In the genomic region with DNA sequence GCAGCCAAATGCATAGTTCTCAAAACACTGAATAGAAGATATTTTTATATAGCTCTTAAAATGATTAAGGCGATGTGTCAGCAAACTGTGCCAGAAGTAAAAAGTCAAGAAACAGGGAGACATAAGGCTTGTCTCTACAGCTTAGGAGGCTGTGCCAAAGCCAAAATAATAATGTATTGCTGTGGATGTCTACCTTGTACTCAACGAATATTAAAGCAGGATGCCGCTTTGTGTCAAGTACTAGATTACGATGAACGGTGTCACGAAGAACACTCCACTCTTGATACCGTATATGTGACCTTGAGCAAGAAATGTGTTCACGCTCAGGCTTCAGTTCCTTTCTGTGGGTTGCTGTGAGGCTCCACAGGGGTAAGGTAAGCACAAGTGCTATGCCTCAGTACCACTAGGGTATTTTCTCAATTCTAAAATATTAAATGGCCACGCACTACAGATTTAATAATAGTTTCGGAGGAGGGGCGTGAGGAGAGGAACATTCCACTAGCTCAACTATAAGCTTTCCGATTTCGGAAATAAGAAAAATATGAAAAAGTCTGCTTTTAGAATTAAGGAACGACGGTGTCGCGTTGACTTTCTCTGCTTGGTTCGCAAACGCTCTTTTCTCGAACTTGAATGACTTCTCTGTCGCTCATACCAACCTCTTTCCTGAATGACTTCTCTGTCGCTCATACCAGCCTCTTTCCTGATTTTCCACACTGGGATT, we compare ENCODE assay signal across 8 cellular contexts. TPM values are rescaled to one million over a fixed set of nuclear protein-coding genes. Genes with fewer than 3 reads are reported as not detected.
DNase-seq lines count a peak whose midpoint lies in the region; ATAC-seq and TF ChIP-seq lines count a peak whose summit lies in the region.

No MANE protein-coding gene starts in this region.

- H3K27ac Mint-ChIP-seq in MCF 10A (ENCODE audit: low read depth, unreplicated experiment): no peak overlapping the region
- no peak overlapping the region for H3K27ac Mint-ChIP-seq in stimulated activated naive CD8-positive, alpha-beta T cell treated with anti-CD3 and anti-CD28 coated beads, Interleukin-15, amount 100 ng/mL, for 72 hours

- no peak overlapping the region for H3K4me3 Mint-ChIP-seq in MCF 10A (ENCODE audit: unreplicated experiment)
- H3K4me3 Mint-ChIP-seq in stimulated activated naive CD8-positive, alpha-beta T cell treated with anti-CD3 and anti-CD28 coated beads, Interleukin-15, amount 100 ng/mL, for 72 hours: no peak overlapping the region

- DNase-seq in DMS79 treated with DMSO at 0.1 percent for 48 hours (lab: John Stamatoyannopoulos, UW): peak; percentile 28
- DNase-seq in SK-MEL-5 (ENCODE audit: low read depth, low spot score): peak; percentile 19
- peak; percentile 26 for DNase-seq in MCF 10A (ENCODE audit: unreplicated experiment)
- peak; percentile 64 for DNase-seq in left kidney (ENCODE audit: low read depth, low spot score)
- peak; percentile 23 to 50 for DNase-seq in stimulated activated naive CD8-positive, alpha-beta T cell treated with anti-CD3 and anti-CD28 coated beads, Interleukin-15, amount 100 ng/mL, for 72 hours
- DNase-seq in glomerular visceral epithelial cell (ENCODE audit: extremely low spot score): no peak

- peak; percentile 10 for TF ChIP-seq CTCF in MCF 10A (IDR thresholded peaks at IDR 0.05; ENCODE audit: unreplicated experiment)

- TSS peak; percentile 58 for BruUV-seq in MCF 10A (replicated peaks; lab: Mats Ljungman, UMichigan)

- H3K9me3 Mint-ChIP-seq in MCF 10A (ENCODE audit: unreplicated experiment): no peaks in the 10 kb centered on the region
- H3K9me3 Mint-ChIP-seq in stimulated activated naive CD8-positive, alpha-beta T cell treated with anti-CD3 and anti-CD28 coated beads, Interleukin-15, amount 100 ng/mL, for 72 hours: no peaks in the 10 kb centered on the region

- in situ Hi-C loops in SK-MEL-5 (cut with HindIII; ENCODE audit: low pct_unique_long_range_greater_than_20kb, low sequenced_read_pairs): no loop called here

- peaks cover 34% of the 10 kb centered on the region for H3K4me1 Mint-ChIP-seq in MCF 10A (ENCODE audit: insufficient read depth, unreplicated experiment)
- H3K4me1 Mint-ChIP-seq in stimulated activated naive CD8-positive, alpha-beta T cell treated with anti-CD3 and anti-CD28 coated beads, Interleukin-15, amount 100 ng/mL, for 72 hours: peaks cover 37% of the 10 kb centered on the region

- POLR2A ChIA-PET in MCF 10A (lab: Yijun Ruan, JAX): interaction anchor here (0.6 to 4.5 kb wide), 34 partner anchors 8 to 1072 kb away, joined by 3 to 52 read pairs (median 4); partner anchors contain the start of genes CLGN, ELMOD2, MGST2 and TBC1D9

- ATAC-seq in GM19397 (IDR thresholded peaks at IDR 0.05; ENCODE audit: unreplicated experiment): peak; percentile 50
- peak; percentile 61 for ATAC-seq in HG03378 (IDR thresholded peaks at IDR 0.05; ENCODE audit: unreplicated experiment)
- peak; percentile 78 for ATAC-seq in stimulated activated naive CD8-positive, alpha-beta T cell treated with anti-CD3 and anti-CD28 coated beads, Interleukin-15, amount 100 ng/mL, for 72 hours

- no peaks in the 10 kb centered on the region for H3K27me3 Mint-ChIP-seq in MCF 10A (ENCODE audit: insufficient read depth, unreplicated experiment)
- no peaks in the 10 kb centered on the region for H3K27me3 Mint-ChIP-seq in stimulated activated naive CD8-positive, alpha-beta T cell treated with anti-CD3 and anti-CD28 coated beads, Interleukin-15, amount 100 ng/mL, for 72 hours

- intact Hi-C loops in MCF 10A (cut with micrococcal nuclease): loop anchor here (1.0 to 5.0 kb wide), 3 partner anchors 55 to 385 kb away; partner anchors contain the start of genes CLGN, ELMOD2 and TBC1D9

- H3K36me3 Mint-ChIP-seq in MCF 10A (ENCODE audit: insufficient read depth, unreplicated experiment): no peaks in the 10 kb centered on the region

- CTCF ChIA-PET in MCF 10A (lab: Yijun Ruan, JAX): interaction anchor here (0.6 to 4.5 kb wide), 13 partner anchors 11 to 477 kb away, joined by 3 to 52 read pairs (median 4); partner anchors contain the start of genes CLGN and ELMOD2

RNA-seq across cellular contexts. Expression of gene SCOC, which starts 0.7 kb away (rescaled TPM):
- total RNA-seq in SK-MEL-5 (2014; rRNA removed; shearing (Covaris generic)): 45.9 and 50.7 TPM in 2 replicates
- 37.4 and 42.9 TPM in 2 replicates for polyA plus RNA-seq in SK-MEL-5 (2015; cell fraction: cytosol; rRNA removed)
- polyA plus RNA-seq in SK-MEL-5 (2015; cell fraction: nucleus; rRNA removed): 16.2 and 20.0 TPM in 2 replicates
- 49.2 and 57.5 TPM in 2 replicates for total RNA-seq in MCF 10A (2022)

RNA-seq across cellular contexts. Expression of gene CLGN, which starts 54.7 kb away (rescaled TPM):
- 0.08 and 0.21 TPM in 2 replicates for total RNA-seq in SK-MEL-5 (2014; rRNA removed; shearing (Covaris generic))
- 0.09 and 0.44 TPM in 2 replicates for polyA plus RNA-seq in SK-MEL-5 (2015; cell fraction: cytosol; rRNA removed)
- polyA plus RNA-seq in SK-MEL-5 (2015; cell fraction: nucleus; rRNA removed): 0.09 TPM in 1 of 2 replicates, not detected in the other
- 10.7 and 37.6 TPM in 2 replicates for total RNA-seq in MCF 10A (2022)
